In genomic region chr19:8397291-8397690, GRCh38 we compare ENCODE assay signal across 11 cellular contexts. TPM values are rescaled to one million over a fixed set of nuclear protein-coding genes. Genes with fewer than 3 reads are reported as not detected.
DNase-seq lines count a peak whose midpoint lies in the region; ATAC-seq and TF ChIP-seq lines count a peak whose summit lies in the region.
"Had no signal": no experiment of that assay in that cellular context is flagged by ENCODE, and none has a peak within 500 bp of the region (broad histone marks: within the 10 kb centered on the region; RNA-seq: fewer than 3 reads in every experiment).

No MANE protein-coding gene starts in this region.

- peaks cover 22% of the 10 kb centered on the region for H3K4me1 ChIP-seq in NT2/D1 (ENCODE audit: insufficient read depth, insufficient read length)

- TF ChIP-seq CTCF in GM12872 (IDR thresholded peaks at IDR 0.05; ENCODE audit: insufficient read depth, low read depth, low read length), result 0 out of 3 replicates have a peak, but pooled peaks have one; percentile 5
- TF ChIP-seq CTCF in dorsolateral prefrontal cortex (IDR thresholded peaks at IDR 0.05 in 54 of 56, conservative IDR thresholded peaks at IDR 0.05 in 2 of 56; ENCODE audit: low read depth in 1 of 56, partially characterized antibody in 56 of 56), result no peak
- no peak for TF ChIP-seq CTCF in omental fat pad (IDR thresholded peaks at IDR 0.05)
- no peak for TF ChIP-seq CTCF in GM13977 (IDR thresholded peaks at IDR 0.05; ENCODE audit: extremely low read depth, insufficient read depth, missing control alignments)

- in situ Hi-C loops in GM13977 (cut with MboI; ENCODE audit: low pct_unique_long_range_greater_than_20kb, low sequenced_read_pairs, unreplicated experiment), result no loop called here

- H3K4me3 ChIP-seq in NT2/D1 (ENCODE audit: insufficient read length, low read depth), result no peak overlapping the region
- no peak overlapping the region for H3K4me3 ChIP-seq in dorsolateral prefrontal cortex
- H3K4me3 ChIP-seq: esophagus squamous epithelium had no signal

- intact Hi-C loops in dorsolateral prefrontal cortex (cut with DNase I), result loop anchor here (2.0 to 5.0 kb wide), 3 partner anchors 42 to 110 kb away; no protein-coding TSS in a partner anchor

- H3K27ac ChIP-seq in dorsolateral prefrontal cortex, result peak overlapping the region in 57 of 59 donors; percentile 17 to 100 (median 99)

- no peak for DNase-seq in NT2/D1 (ENCODE audit: low read depth, low spot score)
- DNase-seq in dorsolateral prefrontal cortex, result peak in 1 of 10 donors; percentile 22
- DNase-seq in omental fat pad (ENCODE audit: low spot score), result no peak
- no peak for DNase-seq in GM13977 (ENCODE audit: low spot score)
- no peak for DNase-seq in EL
- DNase-seq: DMS79 treated with DMSO at 0.1 percent for 48 hours, esophagus squamous epithelium, NCI-H1105 had no signal

- H3K9ac ChIP-seq in NT2/D1 (ENCODE audit: insufficient read length, low read depth), result peak overlapping the region; percentile 43

- peaks cover 53% of the 10 kb centered on the region for H3K36me3 ChIP-seq in NT2/D1 (ENCODE audit: insufficient read depth, insufficient read length, low read length)

- H3K27me3 ChIP-seq in NT2/D1 (ENCODE audit: insufficient read depth, insufficient read length) (no peaks in the 10 kb centered on the region), dorsolateral prefrontal cortex (no peaks in the 10 kb centered on the region)
- H3K27me3 ChIP-seq: esophagus squamous epithelium had no signal

- no peaks in the 10 kb centered on the region for H3K9me3 ChIP-seq in NT2/D1 (ENCODE audit: insufficient read depth, low read length)
- H3K9me3 ChIP-seq: esophagus squamous epithelium had no signal

- ATAC-seq in omental fat pad (ENCODE audit: low FRiP score) (peak; percentile 42), GM18868 (IDR thresholded peaks at IDR 0.05; ENCODE audit: unreplicated experiment) (no peak), GM18502 (IDR thresholded peaks at IDR 0.05; ENCODE audit: poor library complexity, unreplicated experiment) (no peak)

RNA-seq across cellular contexts. Expression of gene RAB11B, which starts 7.1 kb away (rescaled TPM):
- 100 to 1,000 TPM; 130 to 218 (median 167) TPM for total RNA-seq in dorsolateral prefrontal cortex
- 10 to 100 TPM; 31.6 to 55.6 (median 41.2) TPM for total RNA-seq in omental fat pad

RNA-seq across cellular contexts. Expression of gene MARCHF2, which starts 15.8 kb away (rescaled TPM):
- total RNA-seq in dorsolateral prefrontal cortex (100 to 1,000 TPM in 17 of 120 experiments, 10 to 100 TPM in 103; 61.3 to 163 (median 86.8) TPM), omental fat pad (100 to 1,000 TPM; 167 to 296 (median 203) TPM)

RNA-seq across cellular contexts. Expression of gene ANGPTL4, which starts 33.3 kb away (rescaled TPM):
- total RNA-seq in dorsolateral prefrontal cortex (100 to 1,000 TPM in 14 of 120 experiments, 10 to 100 TPM in 104, 1 to 10 TPM in 2; 5.9 to 298 (median 35.7) TPM), omental fat pad (100 to 1,000 TPM in 3 of 4 donors, 10 to 100 TPM in 1; 62.6 to 405 (median 250) TPM)

RNA-seq across cellular contexts. Expression of gene HNRNPM, which starts 47.5 kb away (rescaled TPM):
- total RNA-seq in dorsolateral prefrontal cortex (100 to 1,000 TPM in 119 of 120 experiments, 10 to 100 TPM in 1; 99.2 to 179 (median 128) TPM), omental fat pad (100 to 1,000 TPM in 3 of 4 donors, 10 to 100 TPM in 1; 80.4 to 158 (median 111) TPM)

RNA-seq across cellular contexts. Expression of gene KANK3, which starts 54.2 kb away (rescaled TPM):
- 10 to 100 TPM in 66 of 120 experiments, 1 to 10 TPM in 54; 4.7 to 29.3 (median 10.7) TPM for total RNA-seq in dorsolateral prefrontal cortex
- total RNA-seq in omental fat pad, result 10 to 100 TPM in 3 of 4 donors, 1 to 10 TPM in 1; 7.1 to 48.7 (median 18.9) TPM
